Comparison of ENCODE assay signal across 8 cellular contexts in the genomic region with DNA sequence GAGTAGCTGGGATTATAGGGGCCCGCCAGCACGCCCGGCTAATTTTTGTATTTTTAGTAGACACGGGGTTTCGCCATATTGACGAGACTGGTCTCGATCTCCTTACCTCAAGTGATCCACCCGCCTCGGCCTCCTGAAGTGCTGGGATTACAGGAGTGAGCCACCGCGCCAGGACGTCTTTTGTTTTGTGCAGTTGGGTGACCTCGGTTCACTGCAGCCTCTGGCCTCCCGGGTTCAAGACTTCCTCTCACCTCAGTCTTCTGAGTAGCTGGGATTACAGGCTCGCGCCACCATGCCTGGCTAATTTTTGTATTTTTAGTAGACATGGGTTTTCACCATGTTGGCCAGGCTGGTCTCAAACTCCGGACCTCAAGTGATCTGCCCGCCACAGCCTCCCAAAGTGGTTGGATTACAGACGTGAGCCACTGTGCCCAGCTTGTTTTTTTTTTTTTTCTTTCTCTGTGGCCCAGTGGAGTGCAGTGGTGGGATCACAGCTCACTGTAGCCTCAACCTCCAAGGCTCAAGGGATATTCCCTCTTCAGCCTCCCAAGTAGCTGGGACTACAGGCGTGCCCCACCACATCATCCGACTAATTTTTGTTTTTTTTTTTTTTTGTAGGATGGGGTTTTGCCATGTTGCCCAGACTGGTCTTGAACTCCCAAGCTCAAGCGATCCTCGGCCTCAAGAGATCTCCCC. TPM values are rescaled to one million over a fixed set of nuclear protein-coding genes. Genes with fewer than 3 reads are reported as not detected.
DNase-seq lines count a peak whose midpoint lies in the region; ATAC-seq, FAIRE-seq and TF ChIP-seq lines count a peak whose summit lies in the region.
"Not testable (repeated sequence)": the region's sequence is repeated elsewhere in the genome, so short reads cannot be mapped to it uniquely, and the experiment has no call there.

No MANE protein-coding gene starts in this region.

- not testable (repeated sequence) for ATAC-seq in activated naive CD4-positive, alpha-beta T cell treated with anti-CD3 and anti-CD28 coated beads, Interleukin-2, amount 50 U/mL, for 72 hours; thoracic aorta (ENCODE audit: insufficient number of reproducible peaks, low FRiP score, low read depth)

- not testable (repeated sequence) for H3K27me3 Mint-ChIP-seq in CD8-positive, alpha-beta memory T cell

- H4K5ac ChIP-seq in H1 (ENCODE audit: insufficient read length, low read depth, low read length): not testable (repeated sequence)

- not testable (repeated sequence) for H3K36me3 ChIP-seq in CD8-positive, alpha-beta memory T cell (ENCODE audit: insufficient read depth, low read length); thoracic aorta
- peaks cover 0 to 11% of the 10 kb centered on the region in 2 experiments for H3K36me3 ChIP-seq in SK-N-SH (replicated peaks in 1 of 2; ENCODE audit: control insufficient read depth in 1 of 2, insufficient read depth in 2 of 2, low read length in 1 of 2)
- peaks cover 0 to 22% (median 1%) of the 10 kb centered on the region in 4 experiments; a peak in 3 of 8 replicates for H3K36me3 ChIP-seq in H1 (ENCODE audit: control insufficient read depth in 2 of 4, insufficient read depth in 4 of 4, low read length in 3 of 4)
- peaks cover 33% of the 10 kb centered on the region for H3K36me3 ChIP-seq in iPS-20b (ENCODE audit: insufficient read depth, low read depth, low read length)
- peaks cover 2 to 48% of the 10 kb centered on the region in 2 donors for H3K36me3 ChIP-seq in neuronal stem cell (replicated peaks in 1 of 2; ENCODE audit: control insufficient read depth in 2 of 2, insufficient read depth in 2 of 2, low read length in 2 of 2)

- H2AFZ ChIP-seq in SK-N-SH (ENCODE audit: low read depth); H1 (ENCODE audit: low read length); neuronal stem cell (ENCODE audit: low read length): not testable (repeated sequence)

- not testable (repeated sequence) for H3K18ac ChIP-seq in H1 (ENCODE audit: extremely low read depth, low read length); neuronal stem cell (ENCODE audit: low read length)

- H3K27ac Mint-ChIP-seq in CD8-positive, alpha-beta memory T cell: peak overlapping the region in 6 of 8 donors; percentile 58 to 99 (median 82)
- peak overlapping the region; percentile 99 for H3K27ac Mint-ChIP-seq in activated naive CD4-positive, alpha-beta T cell treated with anti-CD3 and anti-CD28 coated beads, Interleukin-2, amount 50 U/mL, for 72 hours

- H3K9me3 Mint-ChIP-seq in CD8-positive, alpha-beta memory T cell; activated naive CD4-positive, alpha-beta T cell treated with anti-CD3 and anti-CD28 coated beads, Interleukin-2, amount 50 U/mL, for 72 hours: not testable (repeated sequence)

- not testable (repeated sequence) for H2BK120ac ChIP-seq in H1 (replicated peaks; ENCODE audit: low read depth, low read length); neuronal stem cell (ENCODE audit: low read depth, low read length)

- not testable (repeated sequence) for DNase-seq in CD8-positive, alpha-beta memory T cell; Jurkat, Clone E6-1 (ENCODE audit: low read depth, low spot score); SK-N-SH; activated naive CD4-positive, alpha-beta T cell treated with anti-CD3 and anti-CD28 coated beads, Interleukin-2, amount 50 U/mL, for 72 hours (ENCODE audit: low spot score in 2 of 2); H1 (ENCODE audit: low read depth in 1 of 2, low spot score in 2 of 2); neuronal stem cell (ENCODE audit: low spot score); thoracic aorta (ENCODE audit: low spot score)

- H2AK5ac ChIP-seq in H1 (ENCODE audit: low read depth, low read length): peak overlapping the region; percentile 66; the same call in 1 of the 2 replicates
- H2AK5ac ChIP-seq in neuronal stem cell (ENCODE audit: low read depth, low read length): not testable (repeated sequence)

- not testable (repeated sequence) for H2BK12ac ChIP-seq in H1 (ENCODE audit: low read depth, low read length); neuronal stem cell (ENCODE audit: low read length)

- TF ChIP-seq RAD21 in SK-N-SH (IDR thresholded peaks at IDR 0.05; ENCODE audit: low read length); H1 (IDR thresholded peaks at IDR 0.05 in 1 of 2, conservative IDR thresholded peaks at IDR 0.05 in 1 of 2; ENCODE audit: low read depth in 2 of 2, low read length in 2 of 2): not testable (repeated sequence)

- not testable (repeated sequence) for H3K23me2 ChIP-seq in H1 (ENCODE audit: low read depth, low read length)

- not testable (repeated sequence) for TF ChIP-seq EP300 in SK-N-SH (IDR thresholded peaks at IDR 0.05; ENCODE audit: borderline replicate concordance in 1 of 2, low read depth in 1 of 2, low read length in 1 of 2); H1 (IDR thresholded peaks at IDR 0.05; ENCODE audit: borderline replicate concordance in 1 of 2, low read depth in 2 of 2, low read length in 2 of 2)

- TF ChIP-seq POLR2A in H1 (IDR thresholded peaks at IDR 0.05; ENCODE audit: control extremely low read depth in 1 of 2, low read depth in 2 of 2, low read length in 2 of 2): not testable (repeated sequence)

- not testable (repeated sequence) for H2BK20ac ChIP-seq in H1 (ENCODE audit: low read length)

- H3K4me1 ChIP-seq in CD8-positive, alpha-beta memory T cell (ENCODE audit: insufficient read depth, low read length): peaks cover 33% of the 10 kb centered on the region
- peaks cover 2 to 18% of the 10 kb centered on the region in 2 experiments; a peak in 3 of 4 replicates for H3K4me1 ChIP-seq in SK-N-SH (ENCODE audit: control insufficient read depth in 1 of 2, insufficient read depth in 2 of 2, low read depth in 1 of 2, low read length in 1 of 2)
- not testable (repeated sequence) for H3K4me1 ChIP-seq in H1 (replicated peaks in 1 of 4; ENCODE audit: control insufficient read depth in 3 of 4, insufficient read depth in 4 of 4, low read length in 3 of 4); neuronal stem cell (ENCODE audit: control insufficient read depth in 2 of 2, insufficient read depth in 1 of 2, low read depth in 1 of 2, low read length in 2 of 2)
- H3K4me1 ChIP-seq in iPS-20b (ENCODE audit: insufficient read depth, low read length): peaks cover 11% of the 10 kb centered on the region; the same call in 1 of the 2 replicates
- H3K4me1 ChIP-seq in thoracic aorta (ENCODE audit: control insufficient read depth in 1 of 2, low read depth in 2 of 2): peaks cover 6 to 16% of the 10 kb centered on the region in 2 donors

- H3K9me3 ChIP-seq in CD8-positive, alpha-beta memory T cell (ENCODE audit: low read length); SK-N-SH; H1 (ENCODE audit: insufficient read depth in 2 of 2, low read depth in 1 of 2, low read length in 1 of 2); iPS-20b (ENCODE audit: insufficient read depth, low read depth, low read length); neuronal stem cell (replicated peaks in 1 of 2; ENCODE audit: control insufficient read depth in 2 of 2, insufficient read depth in 1 of 2, low read depth in 1 of 2, low read length in 2 of 2); thoracic aorta: not testable (repeated sequence)

- H3K4me2 ChIP-seq in SK-N-SH: peak overlapping the region; percentile 87
- peak overlapping the region; percentile 76 to 82 for H3K4me2 ChIP-seq in H1 (ENCODE audit: insufficient read depth in 1 of 2, low read depth in 2 of 2, low read length in 2 of 2)
- peak overlapping the region; percentile 89 for H3K4me2 ChIP-seq in neuronal stem cell (ENCODE audit: insufficient read depth, low read length, poor library complexity, severe bottlenecking)

- not testable (repeated sequence) for H3K14ac ChIP-seq in H1 (ENCODE audit: insufficient read length); neuronal stem cell (ENCODE audit: low read length)

- H3K9ac ChIP-seq in SK-N-SH (peak overlapping the region; percentile 90; the same call in 1 of the 2 replicates), H1 (replicated peaks in 1 of 4; ENCODE audit: extremely low read depth in 1 of 4, low read depth in 3 of 4, low read length in 3 of 4) (peak overlapping the region; percentile 14 to 65 (median 51)), iPS-20b (ENCODE audit: low read depth, low read length) (peak overlapping the region; percentile 98)
- not testable (repeated sequence) for H3K9ac ChIP-seq in neuronal stem cell (ENCODE audit: low read depth, low read length, poor library complexity)

- not testable (repeated sequence) for H4K8ac ChIP-seq in H1 (ENCODE audit: extremely low read depth, insufficient read depth, low read length); neuronal stem cell (ENCODE audit: low read depth, low read length)

- TF ChIP-seq CTCF in SK-N-SH (IDR thresholded peaks at IDR 0.05); H1 (IDR thresholded peaks at IDR 0.05; ENCODE audit: control extremely low read depth in 1 of 3, insufficient read depth in 1 of 3, low read depth in 1 of 3, low read length in 3 of 3); thoracic aorta (IDR thresholded peaks at IDR 0.05): not testable (repeated sequence)

- CTCF ChIA-PET in CD8-positive, alpha-beta memory T cell (lab: Charles Lee): interaction anchor here (0.6 to 9.0 kb wide), 19 partner anchors 18 to 667 kb away, joined by 3 to 87 read pairs (median 4); partner anchors contain the start of genes CCDC9 and ZC3H4
- CTCF ChIA-PET in SK-N-SH (lab: Yijun Ruan, JAX) (interaction anchor here (0.7 to 2.0 kb wide), 9 partner anchors 19 to 129 kb away, joined by 3 to 10 read pairs (median 4); partner anchors contain the start of gene ZC3H4), H1 (lab: Charles Lee; ENCODE audit: partially characterized antibody) (interaction anchor here (0.6 to 2.6 kb wide), 14 partner anchors 8 to 113 kb away, joined by 3 to 9 read pairs (median 4); no protein-coding TSS in a partner anchor)

- not testable (repeated sequence) for H3K4ac ChIP-seq in H1 (replicated peaks; ENCODE audit: insufficient read length, low read depth, low read length); neuronal stem cell (ENCODE audit: low read length)

- not testable (repeated sequence) for H3K27me3 ChIP-seq in CD8-positive, alpha-beta memory T cell (ENCODE audit: insufficient read depth, low read length, poor library complexity, severe bottlenecking); SK-N-SH (ENCODE audit: insufficient read depth); H1 (replicated peaks in 1 of 4; ENCODE audit: control insufficient read depth in 3 of 4, extremely low read depth in 1 of 4, insufficient read depth in 3 of 4, low read length in 3 of 4); iPS-20b (ENCODE audit: insufficient read depth, low read length); neuronal stem cell (ENCODE audit: control insufficient read depth in 3 of 3, insufficient read depth in 3 of 3, low read depth in 1 of 3, low read length in 3 of 3); thoracic aorta (replicated peaks; ENCODE audit: insufficient read depth)

- POLR2A ChIA-PET in CD8-positive, alpha-beta memory T cell (lab: Charles Lee): interaction anchor here (0.5 to 2.4 kb wide), 7 partner anchors 19 to 112 kb away, joined by 3 to 15 read pairs (median 6); partner anchors contain the start of gene ZC3H4
- POLR2A ChIA-PET in SK-N-SH (lab: Yijun Ruan, JAX) (interaction anchor here (0.6 to 1.8 kb wide), 6 partner anchors 10 to 112 kb away, joined by 3 to 7 read pairs (median 4); no protein-coding TSS in a partner anchor), H1 (lab: Charles Lee; ENCODE audit: partially characterized antibody) (interaction anchor here (0.6 to 5.5 kb wide), 25 partner anchors 8 to 217 kb away, joined by 3 to 44 read pairs (median 5); partner anchors contain the start of genes CCDC9, DHX34 and ZC3H4)

- H3K4me3 Mint-ChIP-seq in CD8-positive, alpha-beta memory T cell: peak overlapping the region; percentile 96 to 100 (median 98)

- not testable (repeated sequence) for H3K23ac ChIP-seq in H1 (ENCODE audit: insufficient read length); neuronal stem cell (ENCODE audit: low read depth, low read length, poor library complexity)

- 0 out of 2 replicates have a peak overlapping the region, but pooled peaks have one; percentile 24 for H2BK5ac ChIP-seq in H1 (ENCODE audit: low read depth, low read length)
- not testable (repeated sequence) for H2BK5ac ChIP-seq in neuronal stem cell (ENCODE audit: low read length)

- peaks cover 42 to 66% (median 52%) of the 10 kb centered on the region in 3 donors for H3K4me1 Mint-ChIP-seq in CD8-positive, alpha-beta memory T cell

- not testable (repeated sequence) for H3K56ac ChIP-seq in H1 (replicated peaks; ENCODE audit: insufficient read length, low read depth, low read length)

- peaks cover 62% of the 10 kb centered on the region for H3K79me2 ChIP-seq in SK-N-SH (ENCODE audit: insufficient read depth)
- peaks cover 48 to 63% of the 10 kb centered on the region in 2 experiments for H3K79me2 ChIP-seq in H1 (ENCODE audit: control insufficient read depth in 1 of 2, insufficient read depth in 2 of 2, low read length in 2 of 2)

- H3K27ac ChIP-seq in CD8-positive, alpha-beta memory T cell (ENCODE audit: low read depth, low read length): peak overlapping the region; percentile 90
- H3K27ac ChIP-seq in SK-N-SH (ENCODE audit: low read depth in 2 of 2, low read length in 1 of 2): peak overlapping the region in 1 of 2 experiments; percentile 80; a peak in 2 of 4 replicates
- not testable (repeated sequence) for H3K27ac ChIP-seq in H1 (ENCODE audit: low read depth, low read length); neuronal stem cell (replicated peaks; ENCODE audit: low read length); thoracic aorta
- peak overlapping the region; percentile 48 for H3K27ac ChIP-seq in iPS-20b (ENCODE audit: low read length)

- not testable (repeated sequence) for H3K79me1 ChIP-seq in H1 (ENCODE audit: low read depth, low read length); neuronal stem cell (ENCODE audit: low read depth, low read length)

- H3K36me3 Mint-ChIP-seq in CD8-positive, alpha-beta memory T cell: peaks cover 0 to 30% (median 0%) of the 10 kb centered on the region in 3 donors
- H3K36me3 Mint-ChIP-seq in activated naive CD4-positive, alpha-beta T cell treated with anti-CD3 and anti-CD28 coated beads, Interleukin-2, amount 50 U/mL, for 72 hours: peaks cover 39 to 56% of the 10 kb centered on the region in 2 donors

- not testable (repeated sequence) for H4K91ac ChIP-seq in H1 (replicated peaks; ENCODE audit: insufficient read length, low read length); neuronal stem cell (ENCODE audit: low read depth, low read length, poor library complexity)

- not testable (repeated sequence) for FAIRE-seq in H1 (lab: Jason Lieb, UNC)

- H4K20me1 ChIP-seq in SK-N-SH (ENCODE audit: insufficient read depth) (peaks cover 54% of the 10 kb centered on the region), H1 (replicated peaks in 1 of 2; ENCODE audit: control insufficient read depth in 1 of 2, insufficient read depth in 2 of 2, low read length in 2 of 2) (peaks cover 23 to 30% of the 10 kb centered on the region in 2 experiments)

- peak overlapping the region; percentile 97 for H3K4me3 ChIP-seq in CD8-positive, alpha-beta memory T cell (ENCODE audit: low read length)
- peak overlapping the region; percentile 98 for H3K4me3 ChIP-seq in Jurkat, Clone E6-1 (ENCODE audit: low read length)
- H3K4me3 ChIP-seq in SK-N-SH (ENCODE audit: low read depth in 2 of 2, low read length in 1 of 2): peak overlapping the region; percentile 62 to 80
- peak overlapping the region; percentile 90 to 99 (median 94) for H3K4me3 ChIP-seq in H1 (ENCODE audit: extremely low read depth in 1 of 4, insufficient read depth in 2 of 4, low read depth in 3 of 4, low read length in 4 of 4)
- peak overlapping the region; percentile 95 for H3K4me3 ChIP-seq in iPS-20b (ENCODE audit: low read length)
- H3K4me3 ChIP-seq in neuronal stem cell (ENCODE audit: low read length in 2 of 2): peak overlapping the region; percentile 73 to 88
- peak overlapping the region; percentile 79 for H3K4me3 ChIP-seq in thoracic aorta

- not testable (repeated sequence) for H3F3A ChIP-seq in SK-N-SH (replicated peaks; ENCODE audit: insufficient read depth)

- 55% methylated on average over 20 of the region's 23 CpGs for WGBS in SK-N-SH (ENCODE audit: low lambda C conversion rate)
- 40% methylated on average over 23 of the region's 23 CpGs; no CpG with 5 or more reads in 1 of the 2 experiments for whole genome bisulfite sequencing in H1 (ENCODE audit: extremely low coverage in 1 of 2, insufficient coverage in 1 of 2, insufficient read length in 1 of 2, insufficient replicate concordance in 2 of 2, low coverage in 1 of 2, low lambda C conversion rate in 2 of 2, missing lambda C conversion rate in 1 of 2), 2 experiments
- no CpG with 5 or more reads among the region's 23 CpGs for WGBS in neuronal stem cell (ENCODE audit: extremely low coverage in 2 of 2, insufficient read length in 2 of 2, insufficient replicate concordance in 1 of 2), 2 donors

- H2BK15ac ChIP-seq in H1 (ENCODE audit: low read length); neuronal stem cell (ENCODE audit: low read length): not testable (repeated sequence)

- H3K9me2 ChIP-seq in SK-N-SH: not testable (repeated sequence)

RNA-seq across cellular contexts. Expression of gene SAE1, which starts 1.3 kb away (rescaled TPM):
- total RNA-seq in CD8-positive, alpha-beta memory T cell: 100 to 1,000 TPM; 167 to 172 TPM
- 107 TPM for polyA plus RNA-seq in CD8-positive, alpha-beta memory T cell
- 227 TPM for polyA plus RNA-seq in Jurkat, Clone E6-1 (2012; ENCODE audit: insufficient read depth, insufficient read length)
- 123 and 126 TPM in 2 replicates for polyA plus RNA-seq in SK-N-SH (2012; rRNA removed)
- polyA plus RNA-seq in SK-N-SH (2012; cell fraction: cytosol; rRNA removed): 137 and 140 TPM in 2 replicates
- 44.7 and 62.7 TPM in 2 replicates for polyA plus RNA-seq in SK-N-SH (2012; cell fraction: nucleus; rRNA removed)
- 100 to 1,000 TPM; 121 to 178 TPM for total RNA-seq in activated naive CD4-positive, alpha-beta T cell treated with anti-CD3 and anti-CD28 coated beads, Interleukin-2, amount 50 U/mL, for 72 hours
- total RNA-seq in H1 (2021; fragmentation: NEBNext Ultra II Directional; extraction: Animal tissue kit (Norgen Biotek cat#: 25700)): 268 and 273 TPM in 2 replicates
- polyA plus RNA-seq in H1 (2011; rRNA removed): 204 and 213 TPM in 2 replicates
- polyA plus RNA-seq in H1 (2011; cell fraction: cytosol; rRNA removed): 282 TPM
- 128 TPM for polyA plus RNA-seq in H1 (2011; cell fraction: nucleus; rRNA removed)
- polyA plus RNA-seq in H1 (2012, experiment 1 of 2): 252 to 307 TPM (median 272 TPM) in 4 replicates
- 223 TPM for polyA plus RNA-seq in H1 (2012, experiment 2 of 2)
- 207 TPM for polyA plus RNA-seq in H1 (2013, experiment 1 of 2)
- 212 TPM for polyA plus RNA-seq in H1 (2013, experiment 2 of 2)
- polyA minus RNA-seq in H1 (2011; rRNA and poly(A)+ RNA removed): 127 and 143 TPM in 2 replicates
- 79.1 TPM for polyA minus RNA-seq in H1 (2011; cell fraction: cytosol; rRNA and poly(A)+ RNA removed)
- polyA minus RNA-seq in H1 (2011; cell fraction: nucleus; rRNA and poly(A)+ RNA removed): 38.4 TPM
- polyA plus RNA-seq in neuronal stem cell (2013, experiment 1 of 2): 238 TPM
- polyA plus RNA-seq in neuronal stem cell (2013, experiment 2 of 2): 232 TPM
- 10 to 100 TPM; 39.3 to 50.8 TPM for total RNA-seq in thoracic aorta

RNA-seq across cellular contexts. Expression of gene ZC3H4, which starts 18.4 kb away (rescaled TPM):
- total RNA-seq in CD8-positive, alpha-beta memory T cell: 10 to 100 TPM; 90.3 to 99.6 TPM
- polyA plus RNA-seq in CD8-positive, alpha-beta memory T cell: 3.2 TPM
- polyA plus RNA-seq in Jurkat, Clone E6-1 (2012; ENCODE audit: insufficient read depth, insufficient read length): 9.1 TPM
- polyA plus RNA-seq in SK-N-SH (2012; rRNA removed) (3.9 and 7.6 TPM in 2 replicates), H1 (2011; rRNA removed) (6.6 and 9.8 TPM in 2 replicates)
- 4.6 and 5.7 TPM in 2 replicates for polyA plus RNA-seq in SK-N-SH (2012; cell fraction: cytosol; rRNA removed)
- polyA plus RNA-seq in SK-N-SH (2012; cell fraction: nucleus; rRNA removed): 14.8 and 20.3 TPM in 2 replicates
- 100 to 1,000 TPM in 1 of 2 donors, 10 to 100 TPM in 1; 49.8 to 112 TPM for total RNA-seq in activated naive CD4-positive, alpha-beta T cell treated with anti-CD3 and anti-CD28 coated beads, Interleukin-2, amount 50 U/mL, for 72 hours
- 92.0 and 104 TPM in 2 replicates for total RNA-seq in H1 (2021; fragmentation: NEBNext Ultra II Directional; extraction: Animal tissue kit (Norgen Biotek cat#: 25700))
- 8.5 TPM for polyA plus RNA-seq in H1 (2011; cell fraction: cytosol; rRNA removed)
- polyA plus RNA-seq in H1 (2011; cell fraction: nucleus; rRNA removed): 22.5 TPM
- 35.8 to 57.1 TPM (median 46.0 TPM) in 4 replicates for polyA plus RNA-seq in H1 (2012, experiment 1 of 2)
- polyA plus RNA-seq in H1 (2012, experiment 2 of 2): 21.2 TPM
- polyA plus RNA-seq in H1 (2013, experiment 1 of 2): 34.8 TPM
- polyA plus RNA-seq in H1 (2013, experiment 2 of 2): 33.0 TPM
- polyA minus RNA-seq in H1 (2011; rRNA and poly(A)+ RNA removed): 17.8 and 22.5 TPM in 2 replicates
- polyA minus RNA-seq in H1 (2011; cell fraction: cytosol; rRNA and poly(A)+ RNA removed): 32.1 TPM
- 20.7 TPM for polyA minus RNA-seq in H1 (2011; cell fraction: nucleus; rRNA and poly(A)+ RNA removed)
- 19.2 TPM for polyA plus RNA-seq in neuronal stem cell (2013, experiment 1 of 2)
- 19.1 TPM for polyA plus RNA-seq in neuronal stem cell (2013, experiment 2 of 2)
- total RNA-seq in thoracic aorta: 10 to 100 TPM; 21.9 to 26.0 TPM
